23 cellular contexts compared by ENCODE assay signal in the genomic region with DNA sequence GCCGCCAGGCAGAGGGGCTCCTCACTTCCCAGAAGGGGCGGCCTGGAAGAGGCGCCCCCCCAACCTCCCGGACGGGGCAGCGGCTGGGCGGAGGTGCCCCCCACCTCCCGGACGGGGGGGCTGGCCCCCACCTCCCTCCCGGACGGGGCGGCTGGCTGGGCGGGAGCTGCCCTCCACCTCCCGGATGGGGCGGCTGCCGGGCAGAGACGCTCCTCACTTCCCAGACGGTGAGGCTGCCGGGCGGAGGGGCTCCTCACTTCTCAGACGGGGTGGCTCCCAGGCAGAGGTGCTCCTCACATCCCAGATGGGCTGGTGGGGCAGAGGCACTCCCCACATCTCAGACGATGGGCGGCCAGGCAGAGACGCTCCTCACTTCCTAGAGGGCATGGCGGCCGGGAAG.
"Had no signal": no experiment of that assay in that cellular context is flagged by ENCODE, and none has a peak within 500 bp of the region (broad histone marks: within the 10 kb centered on the region; RNA-seq: fewer than 3 reads in every experiment).

No MANE protein-coding gene starts in this region.

- H3K4me3 ChIP-seq: coronary artery, esophagus squamous epithelium, heart right ventricle, psoas muscle, right lobe of liver, stomach, thyroid gland had no signal

- H3K36me3 ChIP-seq: esophagus squamous epithelium, heart right ventricle, right lobe of liver, stomach, thyroid gland had no signal

- H3K27me3 ChIP-seq: esophagus squamous epithelium, heart right ventricle, right lobe of liver, stomach, thyroid gland had no signal

- DNase-seq: dermis blood vessel endothelial cell; effector memory CD4-positive, alpha-beta T cell; erythroblast; esophagus squamous epithelium; foreskin melanocyte; glutamatergic neuron; heart right ventricle; hippocampal formation; kidney glomerular epithelial cell; mammary epithelial cell; naive thymus-derived CD8-positive, alpha-beta T cell; nephron progenitor cell; nucleus accumbens; small intestine; stimulated activated CD4-positive, alpha-beta T cell treated with anti-CD3 and anti-CD28 coated beads, Interleukin-15, amount 100 ng/mL, for 24 hours; stimulated activated CD4-positive, alpha-beta T cell treated with anti-CD3 and anti-CD28 coated beads, Interleukin-2, amount 100 ng/mL, for 48 hours; stimulated activated naive B cell treated with anti-CD40 and anti-IgM and Interleukin-4, amounts not matched to agents 10 μg/mL and 1 μg/mL and 100 μg/mL, for 72 hours; stomach; thyroid gland; trophoblast cell had no signal

- ATAC-seq: heart right ventricle; naive thymus-derived CD8-positive, alpha-beta T cell; psoas muscle; right lobe of liver; stimulated activated naive B cell treated with anti-CD40 and anti-IgM and Interleukin-4, amounts not matched to agents 10 μg/mL and 1 μg/mL and 100 μg/mL, for 72 hours had no signal

- H3K4me1 ChIP-seq: esophagus squamous epithelium, heart right ventricle, psoas muscle, right lobe of liver, stomach, thyroid gland had no signal

- H3K9me3 ChIP-seq: esophagus squamous epithelium, psoas muscle, right lobe of liver, thyroid gland had no signal

- H3K27ac ChIP-seq: coronary artery, esophagus squamous epithelium, heart right ventricle, psoas muscle, right lobe of liver, stomach, thyroid gland had no signal
